Comparison of ENCODE assay signal across 23 cellular contexts in the genomic region with DNA sequence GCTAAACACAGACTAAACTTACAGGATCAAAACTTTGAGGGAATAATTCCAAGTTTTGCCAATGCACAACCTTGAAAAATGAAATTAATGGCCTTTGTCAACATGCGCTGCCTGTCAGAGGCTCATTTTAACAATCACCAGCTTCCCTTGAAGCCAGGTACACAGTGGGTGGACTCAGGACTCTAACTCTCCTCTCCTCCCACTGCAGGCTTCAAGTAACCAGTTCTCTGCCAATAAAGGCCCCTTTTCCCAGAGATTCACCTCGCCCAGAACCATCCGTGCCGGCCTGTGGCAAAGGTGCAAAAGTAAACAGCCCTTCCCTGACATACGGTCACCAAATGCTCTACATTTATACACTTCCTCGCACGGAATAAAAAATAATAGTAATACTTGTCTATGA. TPM values are rescaled to one million over a fixed set of nuclear protein-coding genes. Genes with fewer than 3 reads are reported as not detected.
A peak's percentile ranks its signal among the peaks of the same experiment; 100 is the strongest.
DNase-seq lines count a peak whose midpoint lies in the region; ATAC-seq, FAIRE-seq and TF ChIP-seq lines count a peak whose summit lies in the region.
"Had no signal": no experiment of that assay in that cellular context is flagged by ENCODE, and none has a peak within 500 bp of the region (broad histone marks: within the 10 kb centered on the region; RNA-seq: fewer than 3 reads in every experiment).

No MANE protein-coding gene starts in this region.

- H2AFZ ChIP-seq in HepG2 (ENCODE audit: low read length): peak overlapping the region; percentile 23

- H4K20me1 ChIP-seq in HepG2 (ENCODE audit: insufficient read depth, low read length): no peaks in the 10 kb centered on the region

- no TSS peak for BruUV-seq in HepG2 (replicated peaks; lab: Mats Ljungman, UMichigan)

- WGBS in HepG2 (ENCODE audit: low lambda C conversion rate): 10% methylated on average over 7 of the region's 7 CpGs
- 68% methylated on average over 7 of the region's 7 CpGs for WGBS in right lobe of liver (ENCODE audit: insufficient coverage, low coverage, low lambda C conversion rate, missing lambda C conversion rate)
- WGBS in body of pancreas, 2 donors: 17 to 21% methylated on average over 7 of the region's 7 CpGs
- 37 to 44% methylated on average over 6 to 7 of the region's 7 CpGs for WGBS in transverse colon (ENCODE audit: low coverage in 1 of 2), 2 donors

- CTCF ChIA-PET in HepG2 (lab: Yijun Ruan, JAX; ENCODE audit: low intra/inter-chr PET ratio, low total read pairs): no interaction called here

- peak overlapping the region; percentile 79 for H3K4me2 ChIP-seq in HepG2 (ENCODE audit: low read depth, low read length)
- H3K4me2 ChIP-seq: A549 had no signal

- TF ChIP-seq EP300 in HepG2 (IDR thresholded peaks at IDR 0.05; ENCODE audit: low read depth in 2 of 2, low read length in 2 of 2) (no peak), HepG2 (CRISPR knock-in tag; IDR thresholded peaks at IDR 0.05; ENCODE audit: borderline replicate concordance) (no peak), transverse colon (IDR thresholded peaks at IDR 0.05; ENCODE audit: low read depth) (no peak)

- H3K9ac ChIP-seq in HepG2 (ENCODE audit: insufficient read depth, low read depth, low read length) (0 out of 2 replicates have a peak overlapping the region, but pooled peaks have one; percentile 21), mucosa of rectum (ENCODE audit: low read depth in 1 of 2, low read length in 2 of 2) (peak overlapping the region in 1 of 2 donors; percentile 26)

- H3K27ac ChIP-seq in HepG2 (ENCODE audit: extremely low read length, insufficient read depth, low read length) (peak overlapping the region; percentile 52), right lobe of liver (no peak overlapping the region), body of pancreas (peak overlapping the region; percentile 42 to 83 (median 68)), mucosa of rectum (ENCODE audit: low read depth in 2 of 2, low read length in 2 of 2) (peak overlapping the region; percentile 78 to 79), transverse colon (peak overlapping the region; percentile 66 to 78 (median 72))
- H3K27ac ChIP-seq: A549 had no signal

- TF ChIP-seq RAD21 in HepG2 (CRISPR knock-in tag; IDR thresholded peaks at IDR 0.05): no peak

- no peaks in the 10 kb centered on the region for H3K79me2 ChIP-seq in HepG2 (ENCODE audit: insufficient read depth, low read length)

- POLR2A ChIA-PET in HepG2 (lab: Yijun Ruan, JAX): interaction anchor here (2.0 kb wide), 1 partner anchor 58 kb away, joined by 6 read pairs; a partner anchor contains a TSS

- H3K36me3 ChIP-seq in HepG2 (replicated peaks in 1 of 2; ENCODE audit: control insufficient read depth in 1 of 2, insufficient read depth in 2 of 2, low read length in 2 of 2) (no peaks in the 10 kb centered on the region), right lobe of liver (peaks cover 0 to 38% (median 17%) of the 10 kb centered on the region in 4 donors), body of pancreas (replicated peaks in 1 of 2; ENCODE audit: insufficient read depth in 1 of 2, low read depth in 2 of 2) (no peaks in the 10 kb centered on the region), mucosa of rectum (ENCODE audit: control insufficient read depth in 2 of 2, insufficient read depth in 2 of 2, low read length in 2 of 2) (no peaks in the 10 kb centered on the region), transverse colon (no peaks in the 10 kb centered on the region)
- H3K36me3 ChIP-seq: BE2C had no signal

- H3K4me3 ChIP-seq in HepG2 (replicated peaks in 1 of 3; ENCODE audit: insufficient read depth in 1 of 3, low read depth in 2 of 3, low read length in 3 of 3) (peak overlapping the region in 1 of 3 experiments; percentile 37; a peak in 2 of 6 replicates), right lobe of liver (no peak overlapping the region), body of pancreas (no peak overlapping the region), mucosa of rectum (ENCODE audit: low read length in 2 of 2) (no peak overlapping the region), transverse colon (no peak overlapping the region)
- H3K4me3 ChIP-seq: A549 had no signal

- no peak for FAIRE-seq in HepG2 (lab: Jason Lieb, UNC)
- FAIRE-seq: A549, HTR-8/SVneo had no signal

- TF ChIP-seq POLR2A in HepG2 (IDR thresholded peaks at IDR 0.05; ENCODE audit: insufficient read depth in 1 of 2, low read depth in 2 of 2, low read length in 2 of 2) (no peak), right lobe of liver (IDR thresholded peaks at IDR 0.05) (no peak), body of pancreas (IDR thresholded peaks at IDR 0.05) (no peak), transverse colon (IDR thresholded peaks at IDR 0.05) (no peak)

- ATAC-seq in HepG2: peak; percentile 10; the same call in 1 of the 3 replicates
- ATAC-seq in right lobe of liver: no peak
- peak; percentile 36 for ATAC-seq in body of pancreas
- ATAC-seq in GM21825 (IDR thresholded peaks at IDR 0.05; ENCODE audit: unreplicated experiment): no peak

- H3K4me1 ChIP-seq in HepG2 (ENCODE audit: insufficient read depth, low read length) (peaks cover 53% of the 10 kb centered on the region), right lobe of liver (peaks cover 0 to 27% (median 15%) of the 10 kb centered on the region in 4 donors), body of pancreas (peaks cover 56% of the 10 kb centered on the region), mucosa of rectum (ENCODE audit: control insufficient read depth in 2 of 2, insufficient read depth in 2 of 2, low read length in 2 of 2) (peaks cover 28 to 36% of the 10 kb centered on the region in 2 donors), transverse colon (peaks cover 11 to 39% (median 20%) of the 10 kb centered on the region in 4 donors)
- H3K4me1 ChIP-seq: A549 had no signal

- H3K27me3 ChIP-seq in HepG2 (ENCODE audit: control insufficient read depth in 1 of 2, insufficient read depth in 2 of 2, low read length in 2 of 2) (no peaks in the 10 kb centered on the region), right lobe of liver (no peaks in the 10 kb centered on the region), body of pancreas (no peaks in the 10 kb centered on the region), mucosa of rectum (ENCODE audit: control insufficient read depth in 2 of 2, insufficient read depth in 2 of 2, low read length in 2 of 2) (no peaks in the 10 kb centered on the region), transverse colon (no peaks in the 10 kb centered on the region)
- H3K27me3 ChIP-seq: BE2C had no signal

- H3K9me3 ChIP-seq in HepG2 (ENCODE audit: low read length): no peaks in the 10 kb centered on the region
- H3K9me3 ChIP-seq in right lobe of liver: no peaks in the 10 kb centered on the region
- H3K9me3 ChIP-seq in body of pancreas: no peaks in the 10 kb centered on the region
- no peaks in the 10 kb centered on the region for H3K9me3 ChIP-seq in mucosa of rectum (ENCODE audit: control insufficient read depth in 2 of 2, low read length in 2 of 2)
- H3K9me3 ChIP-seq in transverse colon: no peaks in the 10 kb centered on the region
- H3K9me3 ChIP-seq: A549, BE2C had no signal

- in situ Hi-C loops in HepG2 (cut with HindIII; ENCODE audit: extremely low pct_ligation_motif_present, low pct_unique_long_range_greater_than_20kb): no loop called here
- in situ Hi-C loops in transverse colon (cut with MboI; ENCODE audit: low pct_ligation_motif_present in 1 of 4, low pct_unique_long_range_greater_than_20kb in 1 of 4, low sequenced_read_pairs in 3 of 4): no loop called here

- TF ChIP-seq CTCF in HepG2 (CRISPR knock-in tag; IDR thresholded peaks at IDR 0.05) (no peak), right lobe of liver (IDR thresholded peaks at IDR 0.05) (no peak), body of pancreas (IDR thresholded peaks at IDR 0.05) (no peak), transverse colon (IDR thresholded peaks at IDR 0.05) (no peak)

- intact Hi-C loops in HepG2 (cut with micrococcal nuclease; ENCODE audit: unreplicated experiment): no loop called here
- intact Hi-C loops in right lobe of liver (cut with DNase I): no loop called here
- intact Hi-C loops in body of pancreas (cut with DNase I): no loop called here
- intact Hi-C loops in transverse colon (cut with DNase I; ENCODE audit: low total_unique reads): no loop called here

- peak; percentile 56 for DNase-seq in HepG2 (ENCODE audit: low spot score)
- no peak for DNase-seq in right lobe of liver
- DNase-seq in body of pancreas: peak; percentile 27 to 67 (median 48)
- DNase-seq in transverse colon: peak; percentile 50
- no peak for DNase-seq in NCI-H187 treated with DMSO at 0.1 percent for 48 hours (lab: John Stamatoyannopoulos, UW)
- no peak for DNase-seq in A172 (ENCODE audit: low spot score)
- DNase-seq: BE2C, EL, H9, HFFc6, MV-4-11, NCI-H1694, NCI-H446 treated with DMSO at 0.1 percent for 48 hours, NCI-H526 treated with DMSO at 0.1 percent for 48 hours, Right ventricle myocardium superior had no signal

RNA-seq across cellular contexts. Expression of a gene that starts 18.4 kb away (rescaled TPM):
- total RNA-seq in HepG2 (2016; rRNA removed; fragmentation: Illumina TruSeq; extraction: Trizol) (not detected in 2 replicates), right lobe of liver (not detected), body of pancreas (1 to 10 TPM in 1 of 2 donors, under 1 TPM in 1; 0.66 to 3.1 TPM), transverse colon (not detected)
- not detected in 2 replicates for total RNA-seq in HepG2 (2016; cell fraction: cytosol; rRNA removed; fragmentation: Illumina TruSeq; extraction: Trizol; ENCODE audit: low read depth)
- total RNA-seq in HepG2 (2016; cell fraction: insoluble cytoplasmic fraction; rRNA removed; fragmentation: Illumina TruSeq; extraction: Trizol): not detected in 2 replicates
- total RNA-seq in HepG2 (2016; cell fraction: membrane; rRNA removed; fragmentation: Illumina TruSeq; extraction: Trizol): not detected in 2 replicates
- not detected in 2 replicates for total RNA-seq in HepG2 (2016; cell fraction: nucleus; rRNA removed; fragmentation: Illumina TruSeq; extraction: Trizol)
- polyA plus RNA-seq in HepG2 (2011; rRNA removed): not detected in 2 replicates
- polyA plus RNA-seq in HepG2 (2011; cell fraction: cytosol; rRNA removed): not detected in 2 replicates
- not detected in 2 replicates for polyA plus RNA-seq in HepG2 (2011; cell fraction: nucleus; rRNA removed)
- 0.11 TPM in 1 of 2 replicates, not detected in the other for polyA plus RNA-seq in HepG2 (2012)
- polyA plus RNA-seq in HepG2 (2016; cell fraction: cytosol; fragmentation: Illumina TruSeq; extraction: Trizol; ENCODE audit: low read depth): not detected in 2 replicates
- polyA plus RNA-seq in HepG2 (2016; cell fraction: insoluble cytoplasmic fraction; fragmentation: Illumina TruSeq; extraction: Trizol; ENCODE audit: low read depth): not detected in 2 replicates
- not detected in 2 replicates for polyA plus RNA-seq in HepG2 (2016; cell fraction: membrane; fragmentation: Illumina TruSeq; extraction: Trizol; ENCODE audit: low read depth)
- not detected in 2 replicates for polyA plus RNA-seq in HepG2 (2016; cell fraction: nucleus; fragmentation: Illumina TruSeq; extraction: Trizol; ENCODE audit: insufficient read depth, low read depth)
- polyA minus RNA-seq in HepG2 (2011; rRNA and poly(A)+ RNA removed; ENCODE audit: low replicate concordance): not detected in 2 replicates
- polyA minus RNA-seq in HepG2 (2011; cell fraction: cytosol; rRNA and poly(A)+ RNA removed): not detected in 2 replicates
- polyA minus RNA-seq in HepG2 (2011; cell fraction: nucleus; rRNA and poly(A)+ RNA removed): not detected in 2 replicates
- not detected in 2 replicates for total RNA-seq in A172 (2014; rRNA removed; shearing (Covaris generic))
- total RNA-seq: CD4-positive, CD25-positive, alpha-beta regulatory T cell; H9; HFFc6; RPMI7951; SK-MEL-5 had no signal
- polyA plus RNA-seq: A549; CD4-positive, CD25-positive, alpha-beta regulatory T cell; IgD-negative memory B cell had no signal

RNA-seq across cellular contexts. Expression of a gene that starts 27.2 kb away (rescaled TPM):
- total RNA-seq in HepG2 (2016; rRNA removed; fragmentation: Illumina TruSeq; extraction: Trizol) (0.28 and 0.29 TPM in 2 replicates), right lobe of liver (100 to 1,000 TPM; 180 to 781 (median 384) TPM), body of pancreas (10 to 100 TPM; 28.5 to 39.9 TPM), transverse colon (10 to 100 TPM; 21.3 to 55.7 (median 44.6) TPM)
- total RNA-seq in HepG2 (2016; cell fraction: cytosol; rRNA removed; fragmentation: Illumina TruSeq; extraction: Trizol; ENCODE audit: low read depth): not detected in 2 replicates
- not detected in 2 replicates for total RNA-seq in HepG2 (2016; cell fraction: insoluble cytoplasmic fraction; rRNA removed; fragmentation: Illumina TruSeq; extraction: Trizol)
- total RNA-seq in HepG2 (2016; cell fraction: membrane; rRNA removed; fragmentation: Illumina TruSeq; extraction: Trizol): 0.12 and 0.17 TPM in 2 replicates
- total RNA-seq in HepG2 (2016; cell fraction: nucleus; rRNA removed; fragmentation: Illumina TruSeq; extraction: Trizol): not detected in 2 replicates
- polyA plus RNA-seq in HepG2 (2011; rRNA removed): 0.22 and 0.53 TPM in 2 replicates
- 0.17 and 0.32 TPM in 2 replicates for polyA plus RNA-seq in HepG2 (2011; cell fraction: cytosol; rRNA removed)
- 0.14 TPM in 2 replicates for polyA plus RNA-seq in HepG2 (2011; cell fraction: nucleus; rRNA removed)
- polyA plus RNA-seq in HepG2 (2012): 0.83 and 1.6 TPM in 2 replicates
- polyA plus RNA-seq in HepG2 (2016; cell fraction: cytosol; fragmentation: Illumina TruSeq; extraction: Trizol; ENCODE audit: low read depth): 0.16 and 0.26 TPM in 2 replicates
- 0.24 TPM in 1 of 2 replicates, not detected in the other for polyA plus RNA-seq in HepG2 (2016; cell fraction: insoluble cytoplasmic fraction; fragmentation: Illumina TruSeq; extraction: Trizol; ENCODE audit: low read depth)
- 0.18 and 0.47 TPM in 2 replicates for polyA plus RNA-seq in HepG2 (2016; cell fraction: membrane; fragmentation: Illumina TruSeq; extraction: Trizol; ENCODE audit: low read depth)
- not detected in 2 replicates for polyA plus RNA-seq in HepG2 (2016; cell fraction: nucleus; fragmentation: Illumina TruSeq; extraction: Trizol; ENCODE audit: insufficient read depth, low read depth)
- 0.23 TPM in 1 of 2 replicates, not detected in the other for polyA minus RNA-seq in HepG2 (2011; rRNA and poly(A)+ RNA removed; ENCODE audit: low replicate concordance)
- not detected in 2 replicates for polyA minus RNA-seq in HepG2 (2011; cell fraction: cytosol; rRNA and poly(A)+ RNA removed)
- not detected in 2 replicates for polyA minus RNA-seq in HepG2 (2011; cell fraction: nucleus; rRNA and poly(A)+ RNA removed)
- total RNA-seq in A172 (2014; rRNA removed; shearing (Covaris generic)): 0.12 TPM in 1 of 2 replicates, not detected in the other
- total RNA-seq: HFFc6, RPMI7951 had no signal
- polyA plus RNA-seq: A549 had no signal

RNA-seq across cellular contexts. Expression of a gene that starts 57.2 kb away (rescaled TPM):
- total RNA-seq in HepG2 (2016; rRNA removed; fragmentation: Illumina TruSeq; extraction: Trizol) (2.3 and 3.2 TPM in 2 replicates), right lobe of liver (1 to 10 TPM in 2 of 6 experiments, under 1 TPM in 4; 0.37 to 3.1 (median 0.96) TPM), body of pancreas (under 1 TPM in 1 of 2 donors, not detected in 1; 0.78 TPM), transverse colon (1 to 10 TPM in 3 of 4 donors, under 1 TPM in 1; 0.60 to 5.2 (median 1.7) TPM)
- 0.62 and 0.71 TPM in 2 replicates for total RNA-seq in HepG2 (2016; cell fraction: cytosol; rRNA removed; fragmentation: Illumina TruSeq; extraction: Trizol; ENCODE audit: low read depth)
- total RNA-seq in HepG2 (2016; cell fraction: insoluble cytoplasmic fraction; rRNA removed; fragmentation: Illumina TruSeq; extraction: Trizol): 2.3 and 2.7 TPM in 2 replicates
- 1.7 and 2.3 TPM in 2 replicates for total RNA-seq in HepG2 (2016; cell fraction: membrane; rRNA removed; fragmentation: Illumina TruSeq; extraction: Trizol)
- 2.2 and 2.9 TPM in 2 replicates for total RNA-seq in HepG2 (2016; cell fraction: nucleus; rRNA removed; fragmentation: Illumina TruSeq; extraction: Trizol)
- 3.8 and 3.9 TPM in 2 replicates for polyA plus RNA-seq in HepG2 (2011; rRNA removed)
- polyA plus RNA-seq in HepG2 (2011; cell fraction: cytosol; rRNA removed): 2.4 and 3.8 TPM in 2 replicates
- 3.3 and 4.5 TPM in 2 replicates for polyA plus RNA-seq in HepG2 (2011; cell fraction: nucleus; rRNA removed)
- polyA plus RNA-seq in HepG2 (2012): 3.1 and 3.5 TPM in 2 replicates
- 1.1 and 1.5 TPM in 2 replicates for polyA plus RNA-seq in HepG2 (2016; cell fraction: cytosol; fragmentation: Illumina TruSeq; extraction: Trizol; ENCODE audit: low read depth)
- 2.5 and 3.2 TPM in 2 replicates for polyA plus RNA-seq in HepG2 (2016; cell fraction: insoluble cytoplasmic fraction; fragmentation: Illumina TruSeq; extraction: Trizol; ENCODE audit: low read depth)
- polyA plus RNA-seq in HepG2 (2016; cell fraction: membrane; fragmentation: Illumina TruSeq; extraction: Trizol; ENCODE audit: low read depth): 1.4 and 2.2 TPM in 2 replicates
- 3.5 and 3.8 TPM in 2 replicates for polyA plus RNA-seq in HepG2 (2016; cell fraction: nucleus; fragmentation: Illumina TruSeq; extraction: Trizol; ENCODE audit: insufficient read depth, low read depth)
- 2.2 and 3.5 TPM in 2 replicates for polyA minus RNA-seq in HepG2 (2011; rRNA and poly(A)+ RNA removed; ENCODE audit: low replicate concordance)
- polyA minus RNA-seq in HepG2 (2011; cell fraction: cytosol; rRNA and poly(A)+ RNA removed): 1.8 and 3.5 TPM in 2 replicates
- polyA minus RNA-seq in HepG2 (2011; cell fraction: nucleus; rRNA and poly(A)+ RNA removed): 6.2 and 8.3 TPM in 2 replicates
- total RNA-seq in A172 (2014; rRNA removed; shearing (Covaris generic)): 2.0 and 2.2 TPM in 2 replicates
- total RNA-seq: CD4-positive, CD25-positive, alpha-beta regulatory T cell; HFFc6 had no signal
- polyA plus RNA-seq: CD4-positive, CD25-positive, alpha-beta regulatory T cell; IgD-negative memory B cell had no signal

Comparison
In these comparisons a context has a peak if more than half of its experiments do, and no peak if none do; other contexts are left out.
1. ATAC-seq: peak in HepG2 (single experiment) and body of pancreas (single experiment); none in right lobe of liver (0 of 4) and GM21825 (single experiment).
2. DNase-seq: peak in HepG2 (single experiment), body of pancreas (4 of 4) and transverse colon (single experiment); none in right lobe of liver (0 of 3), NCI-H187 treated with DMSO at 0.1 percent for 48 hours (single experiment) and A172 (single experiment).
3. H3K27ac ChIP-seq: peak in HepG2 (single experiment), body of pancreas (4 of 4), mucosa of rectum (2 of 2) and transverse colon (4 of 4); none in right lobe of liver (0 of 3).
4. RNA of a gene that starts 27.2 kb away (total RNA-seq): 180 to 781 TPM in right lobe of liver, 21.3 to 55.7 TPM in transverse colon and 28.5 to 39.9 TPM in body of pancreas; 0.12 to 0.29 TPM in HepG2 and 0.12 TPM in A172; every median in the first group is over 10 times any median in the second.